ENCODE assay signal across 24 cellular contexts in genomic region chr18:74492259-74492658, GRCh38. TPM values are rescaled to one million over a fixed set of nuclear protein-coding genes. Genes with fewer than 3 reads are reported as not detected.
A peak's percentile ranks its signal among the peaks of the same experiment; 100 is the strongest.
DNase-seq lines count a peak whose midpoint lies in the region; ATAC-seq, FAIRE-seq and TF ChIP-seq lines count a peak whose summit lies in the region.
"Had no signal": no experiment of that assay in that cellular context is flagged by ENCODE, and none has a peak within 500 bp of the region (broad histone marks: within the 10 kb centered on the region; RNA-seq: fewer than 3 reads in every experiment).

No MANE protein-coding gene starts in this region.

- peaks cover 27% of the 10 kb centered on the region for H3K4me1 Mint-ChIP-seq in CD4-positive, alpha-beta T cell (ENCODE audit: low read depth)
- H3K4me1 Mint-ChIP-seq in osteocyte (ENCODE audit: unreplicated experiment): peaks cover 8% of the 10 kb centered on the region
- peaks cover 15% of the 10 kb centered on the region for H3K4me1 Mint-ChIP-seq in activated CD4-positive, alpha-beta T cell treated with anti-CD3 and anti-CD28 coated beads, Interleukin-2, amount 10 ng/mL, durations not matched to agents 7 days and 5 days

- DNase-seq in activated CD8-positive, alpha-beta memory T cell treated with anti-CD3 and anti-CD28 coated beads, Interleukin-2, amount 50 U/mL, for 48 hours: peak; percentile 45
- no peak for DNase-seq in activated CD8-positive, alpha-beta memory T cell treated with anti-CD3 and anti-CD28 coated beads, Interleukin-2, amount 50 U/mL, for 4 hours
- no peak for DNase-seq in CD4-positive, alpha-beta T cell
- DNase-seq in osteocyte (ENCODE audit: extremely low spot score, unreplicated experiment) (peak; percentile 56), NCI-H524 treated with DMSO at 0.1 percent for 48 hours (lab: John Stamatoyannopoulos, UW) (no peak), GM12891 (ENCODE audit: insufficient read length, low spot score) (no peak)
- no peak for DNase-seq in activated CD4-positive, alpha-beta T cell treated with anti-CD3 and anti-CD28 coated beads, Interleukin-2, amount 10 ng/mL, durations not matched to agents 7 days and 5 days
- DNase-seq: AML-193; CD8-positive, alpha-beta memory T cell; COR-L47; DMS 273 treated with DMSO at 0.1 percent for 48 hours; DMS53; DND-41; EL; GM23248 had no signal

- CTCF ChIA-PET in CD4-positive, alpha-beta T cell (lab: Charles Lee): interaction anchor here (2.1 to 5.7 kb wide), 3 partner anchors 114 to 140 kb away, joined by 12 to 147 read pairs (median 18); no protein-coding TSS in a partner anchor
- CTCF ChIA-PET in activated CD4-positive, alpha-beta T cell treated with anti-CD3 and anti-CD28 coated beads, Interleukin-2, amount 10 ng/mL, durations not matched to agents 7 days and 5 days (lab: Charles Lee): interaction anchor here (0.7 to 2.6 kb wide), 4 partner anchors 60 to 409 kb away, joined by 3 to 24 read pairs (median 3); no protein-coding TSS in a partner anchor

- peaks cover 13% of the 10 kb centered on the region for H3K36me3 Mint-ChIP-seq in CD4-positive, alpha-beta T cell (ENCODE audit: low read depth)
- peaks cover 1% of the 10 kb centered on the region for H3K36me3 Mint-ChIP-seq in osteocyte (ENCODE audit: unreplicated experiment)
- H3K36me3 Mint-ChIP-seq in activated CD4-positive, alpha-beta T cell treated with anti-CD3 and anti-CD28 coated beads, Interleukin-2, amount 10 ng/mL, durations not matched to agents 7 days and 5 days (ENCODE audit: low read depth): no peaks in the 10 kb centered on the region

- intact Hi-C loops in CD4-positive, alpha-beta T cell (cut with DNase I, micrococcal nuclease): loop anchor here (2.0 to 10.0 kb wide), 4 partner anchors 59 to 1993 kb away; no protein-coding TSS in a partner anchor

- no peaks in the 10 kb centered on the region for H3K9me3 Mint-ChIP-seq in CD4-positive, alpha-beta T cell
- no peaks in the 10 kb centered on the region for H3K9me3 Mint-ChIP-seq in osteocyte (ENCODE audit: unreplicated experiment)
- no peaks in the 10 kb centered on the region for H3K9me3 Mint-ChIP-seq in activated CD4-positive, alpha-beta T cell treated with anti-CD3 and anti-CD28 coated beads, Interleukin-2, amount 10 ng/mL, durations not matched to agents 7 days and 5 days
- H3K9me3 Mint-ChIP-seq: CD8-positive, alpha-beta memory T cell had no signal

- no peak overlapping the region for H3K27ac ChIP-seq in CD4-positive, alpha-beta T cell (ENCODE audit: low read depth, low read length)
- H3K27ac ChIP-seq: 22Rv1, A549, GM23248 had no signal

- no peaks in the 10 kb centered on the region for H3K9me3 ChIP-seq in CD4-positive, alpha-beta T cell (ENCODE audit: control insufficient read depth, low read length)
- H3K9me3 ChIP-seq: A549, HAP-1 had no signal

- no peak for FAIRE-seq in GM12891 (lab: Jason Lieb, UNC)
- FAIRE-seq: A549, GM12878, GM19239 had no signal

- peak overlapping the region; percentile 36 for H3K27ac Mint-ChIP-seq in CD4-positive, alpha-beta T cell
- H3K27ac Mint-ChIP-seq in osteocyte (ENCODE audit: unreplicated experiment): no peak overlapping the region
- H3K27ac Mint-ChIP-seq in activated CD4-positive, alpha-beta T cell treated with anti-CD3 and anti-CD28 coated beads, Interleukin-2, amount 10 ng/mL, durations not matched to agents 7 days and 5 days: no peak overlapping the region

- H3K27me3 Mint-ChIP-seq in CD4-positive, alpha-beta T cell: no peaks in the 10 kb centered on the region
- peaks cover 17% of the 10 kb centered on the region for H3K27me3 Mint-ChIP-seq in osteocyte (ENCODE audit: unreplicated experiment)
- peaks cover 14% of the 10 kb centered on the region for H3K27me3 Mint-ChIP-seq in activated CD4-positive, alpha-beta T cell treated with anti-CD3 and anti-CD28 coated beads, Interleukin-2, amount 10 ng/mL, durations not matched to agents 7 days and 5 days

- no peak for TF ChIP-seq POLR2A in GM12891 (IDR thresholded peaks at IDR 0.05; ENCODE audit: low read depth, low read length)

- H3K4me3 Mint-ChIP-seq in CD4-positive, alpha-beta T cell: no peak overlapping the region
- H3K4me3 Mint-ChIP-seq in osteocyte (ENCODE audit: unreplicated experiment): no peak overlapping the region
- H3K4me3 Mint-ChIP-seq in activated CD4-positive, alpha-beta T cell treated with anti-CD3 and anti-CD28 coated beads, Interleukin-2, amount 10 ng/mL, durations not matched to agents 7 days and 5 days: no peak overlapping the region
- H3K4me3 Mint-ChIP-seq: CD8-positive, alpha-beta memory T cell had no signal

- POLR2A ChIA-PET in CD4-positive, alpha-beta T cell (lab: Charles Lee): interaction anchor here (4.8 kb wide), 1 partner anchor 138 kb away, joined by 69 read pairs; no protein-coding TSS in a partner anchor
- POLR2A ChIA-PET in activated CD4-positive, alpha-beta T cell treated with anti-CD3 and anti-CD28 coated beads, Interleukin-2, amount 10 ng/mL, durations not matched to agents 7 days and 5 days (lab: Charles Lee): no interaction called here

- H3K27me3 ChIP-seq in CD4-positive, alpha-beta T cell (ENCODE audit: control insufficient read depth, insufficient read depth, low read length): no peaks in the 10 kb centered on the region

- no peak for TF ChIP-seq CTCF in CD4-positive, alpha-beta T cell (IDR thresholded peaks at IDR 0.05)
- TF ChIP-seq CTCF in osteocyte (IDR thresholded peaks at IDR 0.05): no peak

- ATAC-seq in CD4-positive, alpha-beta T cell (ENCODE audit: poor library complexity): no peak
- ATAC-seq: A549, GM12878 had no signal

TF ChIP-seq in GM12891, 5 proteins besides CTCF, POLR2A, EP300 and RAD21:
- TF ChIP-seq POLR2AphosphoS5 (IDR thresholded peaks at IDR 0.05; ENCODE audit: low read depth, low read length): no peak
- no peak for TF ChIP-seq PAX5 (IDR thresholded peaks at IDR 0.05; ENCODE audit: insufficient read depth, low read length, severe bottlenecking)
- TF ChIP-seq SPI1 (IDR thresholded peaks at IDR 0.05; ENCODE audit: low read depth, low read length): no peak

RNA-seq across cellular contexts. Expression of gene CNDP2, which starts 3.9 kb away (rescaled TPM):
- 10 to 100 TPM; 75.5 to 75.7 TPM for total RNA-seq in CD4-positive, alpha-beta T cell
- 75.2 and 78.8 TPM in 2 replicates for total RNA-seq in osteocyte
- total RNA-seq in activated CD4-positive, alpha-beta T cell treated with anti-CD3 and anti-CD28 coated beads, Interleukin-2, amount 10 ng/mL, durations not matched to agents 7 days and 5 days: 100 to 1,000 TPM; 145 to 163 TPM
- polyA plus RNA-seq in GM12891 (2012; ENCODE audit: low read depth, missing spikeins): 105 TPM

RNA-seq across cellular contexts. Expression of gene DIPK1C, which starts 35.2 kb away (rescaled TPM):
- total RNA-seq in CD4-positive, alpha-beta T cell: not detected
- total RNA-seq in osteocyte: not detected in 2 replicates
- not detected for total RNA-seq in activated CD4-positive, alpha-beta T cell treated with anti-CD3 and anti-CD28 coated beads, Interleukin-2, amount 10 ng/mL, durations not matched to agents 7 days and 5 days
- not detected for polyA plus RNA-seq in GM12891 (2012; ENCODE audit: low read depth, missing spikeins)
- total RNA-seq: CD8-positive, alpha-beta memory T cell; G401; GM12878; GM23248; H4; HT-29 had no signal
- polyA plus RNA-seq: A549; BJ; CD8-positive, alpha-beta memory T cell; GM12878; GM23248 had no signal

RNA-seq across cellular contexts. Expression of gene CNDP1, which starts 42.0 kb away (rescaled TPM):
- under 1 TPM; 0.25 to 0.39 TPM for total RNA-seq in CD4-positive, alpha-beta T cell
- total RNA-seq in osteocyte: not detected in 2 replicates
- total RNA-seq in activated CD4-positive, alpha-beta T cell treated with anti-CD3 and anti-CD28 coated beads, Interleukin-2, amount 10 ng/mL, durations not matched to agents 7 days and 5 days: not detected
- not detected for polyA plus RNA-seq in GM12891 (2012; ENCODE audit: low read depth, missing spikeins)
- total RNA-seq: G401, GM12878, GM23248, H4, HT-29 had no signal
- polyA plus RNA-seq: BJ; CD8-positive, alpha-beta memory T cell; GM23248 had no signal

Comparison
In these comparisons a context has a peak if more than half of its experiments do, and no peak if none do; other contexts are left out.
1. DNase-seq: peak in activated CD8-positive, alpha-beta memory T cell treated with anti-CD3 and anti-CD28 coated beads, Interleukin-2, amount 50 U/mL, for 48 hours (single experiment) and osteocyte (single experiment); none in activated CD8-positive, alpha-beta memory T cell treated with anti-CD3 and anti-CD28 coated beads, Interleukin-2, amount 50 U/mL, for 4 hours (single experiment), CD4-positive, alpha-beta T cell (0 of 10), NCI-H524 treated with DMSO at 0.1 percent for 48 hours (single experiment), activated CD4-positive, alpha-beta T cell treated with anti-CD3 and anti-CD28 coated beads, Interleukin-2, amount 10 ng/mL, durations not matched to agents 7 days and 5 days (single experiment) and GM12891 (single experiment).